ENCODE assay signal across 8 cellular contexts in genomic region chr10:31977440-31978157, GRCh38. TPM values are rescaled to one million over a fixed set of nuclear protein-coding genes. Genes with fewer than 3 reads are reported as not detected.
DNase-seq lines count a peak whose midpoint lies in the region; ATAC-seq and TF ChIP-seq lines count a peak whose summit lies in the region.

No MANE protein-coding gene starts in this region.

- peaks cover 30% of the 10 kb centered on the region for H3K4me1 Mint-ChIP-seq in stimulated activated naive CD8-positive, alpha-beta T cell treated with anti-CD3 and anti-CD28 coated beads, Interleukin-15, amount 100 ng/mL, for 72 hours

- no peak overlapping the region for H3K4me3 ChIP-seq in fibroblast of villous mesenchyme (ENCODE audit: low read depth, low read length)
- no peak overlapping the region for H3K4me3 ChIP-seq in tibial artery

- no peaks in the 10 kb centered on the region for H3K4me1 ChIP-seq in tibial artery

- H3K27me3 Mint-ChIP-seq in stimulated activated naive CD8-positive, alpha-beta T cell treated with anti-CD3 and anti-CD28 coated beads, Interleukin-15, amount 100 ng/mL, for 72 hours = no peaks in the 10 kb centered on the region

- peak overlapping the region in 1 of 2 donors; percentile 8 for H3K4me3 Mint-ChIP-seq in stimulated activated naive CD8-positive, alpha-beta T cell treated with anti-CD3 and anti-CD28 coated beads, Interleukin-15, amount 100 ng/mL, for 72 hours

- TF ChIP-seq CTCF in fibroblast of villous mesenchyme (IDR thresholded peaks at IDR 0.05; ENCODE audit: insufficient read depth, low read depth, low read length) = no peak
- TF ChIP-seq CTCF in tibial artery (IDR thresholded peaks at IDR 0.05) = no peak

- no peak overlapping the region for H3K27ac ChIP-seq in tibial artery

- DNase-seq in stimulated activated naive CD8-positive, alpha-beta T cell treated with anti-CD3 and anti-CD28 coated beads, Interleukin-15, Interleukin-2, amounts not matched to agents 100 U/mL and 50 U/mL, for 24 hours = no peak
- DNase-seq in stimulated activated naive CD8-positive, alpha-beta T cell treated with anti-CD3 and anti-CD28 coated beads, Interleukin-15, amount 100 ng/mL, for 72 hours = no peak
- DNase-seq in SIG-M5 (lab: John Stamatoyannopoulos, UW) (peak; percentile 87), fibroblast of villous mesenchyme (ENCODE audit: low read depth) (peak; percentile 30), tibial artery (no peak), NCI-H510A (lab: John Stamatoyannopoulos, UW) (no peak)

- peak overlapping the region in 1 of 2 donors; percentile 2 for H3K27ac Mint-ChIP-seq in stimulated activated naive CD8-positive, alpha-beta T cell treated with anti-CD3 and anti-CD28 coated beads, Interleukin-15, amount 100 ng/mL, for 72 hours

- H3K9me3 Mint-ChIP-seq in stimulated activated naive CD8-positive, alpha-beta T cell treated with anti-CD3 and anti-CD28 coated beads, Interleukin-15, amount 100 ng/mL, for 72 hours = no peaks in the 10 kb centered on the region

- no peaks in the 10 kb centered on the region for H3K36me3 ChIP-seq in tibial artery

- ATAC-seq in stimulated activated naive CD8-positive, alpha-beta T cell treated with anti-CD3 and anti-CD28 coated beads, Interleukin-15, Interleukin-2, amounts not matched to agents 100 U/mL and 50 U/mL, for 24 hours = peak; percentile 9
- ATAC-seq in stimulated activated naive CD8-positive, alpha-beta T cell treated with anti-CD3 and anti-CD28 coated beads, Interleukin-15, amount 100 ng/mL, for 72 hours = no peak
- ATAC-seq in HG02870 (IDR thresholded peaks at IDR 0.05; ENCODE audit: unreplicated experiment) (no peak), GM18873 (IDR thresholded peaks at IDR 0.05; ENCODE audit: low FRiP score, unreplicated experiment) (no peak)

- intact Hi-C loops in tibial artery (cut with DNase I; ENCODE audit: low total_unique reads) = no loop called here

- H3K9me3 ChIP-seq in tibial artery = no peaks in the 10 kb centered on the region

- H3K27me3 ChIP-seq in tibial artery = no peaks in the 10 kb centered on the region

RNA-seq across cellular contexts. Expression of gene ARHGAP12, which starts 49.0 kb away (rescaled TPM):
- 39.9 and 57.0 TPM in 2 replicates for total RNA-seq in fibroblast of villous mesenchyme

Comparison
In these comparisons a context has a peak if more than half of its experiments do, and no peak if none do; other contexts are left out.
1. DNase-seq: peak in SIG-M5 (single experiment) and fibroblast of villous mesenchyme (single experiment); none in stimulated activated naive CD8-positive, alpha-beta T cell treated with anti-CD3 and anti-CD28 coated beads, Interleukin-15, Interleukin-2, amounts not matched to agents 100 U/mL and 50 U/mL, for 24 hours (single experiment), stimulated activated naive CD8-positive, alpha-beta T cell treated with anti-CD3 and anti-CD28 coated beads, Interleukin-15, amount 100 ng/mL, for 72 hours (0 of 2), tibial artery (0 of 2) and NCI-H510A (single experiment).